Comparison of ENCODE assay signal across 9 cellular contexts in genomic region chr5:68898961-68899471, GRCh38.
DNase-seq lines count a peak whose midpoint lies in the region; ATAC-seq and TF ChIP-seq lines count a peak whose summit lies in the region.
"Had no signal": no experiment of that assay in that cellular context is flagged by ENCODE, and none has a peak within 500 bp of the region (broad histone marks: within the 10 kb centered on the region; RNA-seq: fewer than 3 reads in every experiment).

No MANE protein-coding gene starts in this region.

- no peak overlapping the region for H3K27ac ChIP-seq in esophagus muscularis mucosa (replicated peaks in 1 of 4)
- H3K27ac ChIP-seq in CD4-positive, alpha-beta memory T cell (ENCODE audit: low read depth, low read length), result no peak overlapping the region

- intact Hi-C loops in esophagus muscularis mucosa (cut with DNase I), result no loop called here
- intact Hi-C loops in CD4-positive, alpha-beta memory T cell (cut with micrococcal nuclease), result no loop called here

- 77% methylated on average over 4 of the region's 4 CpGs for WGBS in esophagus muscularis mucosa

- TF ChIP-seq CTCF in esophagus muscularis mucosa (IDR thresholded peaks at IDR 0.05), result no peak

- no peaks in the 10 kb centered on the region for H3K9me3 Mint-ChIP-seq in T-cell
- no peaks in the 10 kb centered on the region for H3K9me3 Mint-ChIP-seq in CD4-positive, alpha-beta memory T cell

- no peak overlapping the region for H3K4me3 Mint-ChIP-seq in T-cell
- H3K4me3 Mint-ChIP-seq in CD4-positive, alpha-beta memory T cell, result no peak overlapping the region

- H3K27ac Mint-ChIP-seq in T-cell, result no peak overlapping the region
- no peak overlapping the region for H3K27ac Mint-ChIP-seq in CD4-positive, alpha-beta memory T cell

- POLR2A ChIA-PET in T-cell (lab: Charles Lee), result no interaction called here
- POLR2A ChIA-PET in CD4-positive, alpha-beta memory T cell (lab: Charles Lee; ENCODE audit: partially characterized antibody), result no interaction called here

- H3K4me3 ChIP-seq in esophagus muscularis mucosa, result no peak overlapping the region
- no peak overlapping the region for H3K4me3 ChIP-seq in CD4-positive, alpha-beta memory T cell (ENCODE audit: low read length in 2 of 2)

- no peaks in the 10 kb centered on the region for H3K27me3 ChIP-seq in esophagus muscularis mucosa
- no peaks in the 10 kb centered on the region for H3K27me3 ChIP-seq in CD4-positive, alpha-beta memory T cell (ENCODE audit: insufficient read depth, low read length)

- CTCF ChIA-PET in T-cell (lab: Charles Lee), result no interaction called here
- CTCF ChIA-PET in CD4-positive, alpha-beta memory T cell (lab: Charles Lee; ENCODE audit: partially characterized antibody), result no interaction called here

- no peak for TF ChIP-seq POLR2A in esophagus muscularis mucosa (IDR thresholded peaks at IDR 0.05; ENCODE audit: low read depth)

- no peaks in the 10 kb centered on the region for H3K36me3 Mint-ChIP-seq in T-cell
- no peaks in the 10 kb centered on the region for H3K36me3 Mint-ChIP-seq in CD4-positive, alpha-beta memory T cell

- H3K4me1 Mint-ChIP-seq in T-cell, result peaks cover 7 to 16% (median 15%) of the 10 kb centered on the region in 3 donors
- peaks cover 5 to 16% (median 7%) of the 10 kb centered on the region in 4 donors for H3K4me1 Mint-ChIP-seq in CD4-positive, alpha-beta memory T cell

- H3K9me3 ChIP-seq in esophagus muscularis mucosa, result no peaks in the 10 kb centered on the region
- no peaks in the 10 kb centered on the region for H3K9me3 ChIP-seq in CD4-positive, alpha-beta memory T cell (ENCODE audit: control insufficient read depth in 1 of 2, low read length in 2 of 2)

- TF ChIP-seq EP300 in esophagus muscularis mucosa (IDR thresholded peaks at IDR 0.05), result no peak

- H3K27me3 Mint-ChIP-seq in T-cell, result no peaks in the 10 kb centered on the region
- H3K27me3 Mint-ChIP-seq in CD4-positive, alpha-beta memory T cell, result no peaks in the 10 kb centered on the region

- no peaks in the 10 kb centered on the region for H3K36me3 ChIP-seq in esophagus muscularis mucosa
- H3K36me3 ChIP-seq in CD4-positive, alpha-beta memory T cell (ENCODE audit: insufficient read depth, low read length), result no peaks in the 10 kb centered on the region

- ATAC-seq in T-cell (replicated peaks in 1 of 4), result no peak

- peak; percentile 81 for DNase-seq in D341Med (ENCODE audit: low spot score)
- DNase-seq in NCI-H1092 treated with DMSO at 0.1 percent for 48 hours (lab: John Stamatoyannopoulos, UW), result peak; percentile 53
- DNase-seq in SW480 (ENCODE audit: low spot score), result peak; percentile 16
- peak; percentile 74 for DNase-seq in iris pigment epithelial cell (ENCODE audit: low read depth)
- no peak for DNase-seq in activated CD8-positive, alpha-beta memory T cell treated with anti-CD3 and anti-CD28 coated beads, Interleukin-2, amount 50 U/mL, for 48 hours
- DNase-seq in esophagus muscularis mucosa (ENCODE audit: extremely low spot score), result no peak
- DNase-seq in T-cell, result no peak
- no peak for DNase-seq in CD4-positive, alpha-beta memory T cell
- DNase-seq: DMS79 treated with DMSO at 0.1 percent for 48 hours had no signal

- H3K4me1 ChIP-seq in esophagus muscularis mucosa, result no peaks in the 10 kb centered on the region
- H3K4me1 ChIP-seq in CD4-positive, alpha-beta memory T cell (ENCODE audit: insufficient read depth, low read length), result peaks cover 8% of the 10 kb centered on the region

Comparison
In these comparisons a context has a peak if more than half of its experiments do, and no peak if none do; other contexts are left out.
1. DNase-seq: peak in D341Med (single experiment), NCI-H1092 treated with DMSO at 0.1 percent for 48 hours (single experiment), SW480 (single experiment) and iris pigment epithelial cell (single experiment); none in activated CD8-positive, alpha-beta memory T cell treated with anti-CD3 and anti-CD28 coated beads, Interleukin-2, amount 50 U/mL, for 48 hours (single experiment), esophagus muscularis mucosa (single experiment), T-cell (0 of 34) and CD4-positive, alpha-beta memory T cell (0 of 5).